ENCODE assay signal across 10 cellular contexts in genomic region chr18:63106727-63107126, GRCh38.
A peak's percentile ranks its signal among the peaks of the same experiment; 100 is the strongest.
DNase-seq lines count a peak whose midpoint lies in the region; ATAC-seq and TF ChIP-seq lines count a peak whose summit lies in the region.
"Had no signal": no experiment of that assay in that cellular context is flagged by ENCODE, and none has a peak within 500 bp of the region (broad histone marks: within the 10 kb centered on the region; RNA-seq: fewer than 3 reads in every experiment).

No MANE protein-coding gene starts in this region.

- peaks cover 5% of the 10 kb centered on the region for H3K36me3 Mint-ChIP-seq in activated CD4-positive, alpha-beta T cell treated with anti-CD3 and anti-CD28 coated beads, Interleukin-2, amount 10 ng/mL, durations not matched to agents 24 days and 14 days (ENCODE audit: low read depth)
- no peaks in the 10 kb centered on the region for H3K36me3 Mint-ChIP-seq in osteocyte (ENCODE audit: unreplicated experiment)

- no peak overlapping the region for H2AFZ ChIP-seq in OCI-LY7 (ENCODE audit: low read length)

- ATAC-seq in GM21786 (IDR thresholded peaks at IDR 0.05; ENCODE audit: unreplicated experiment) (peak; percentile 36), HG03442 (IDR thresholded peaks at IDR 0.05; ENCODE audit: unreplicated experiment) (peak; percentile 29)

- peaks cover 9% of the 10 kb centered on the region for H3K9me3 Mint-ChIP-seq in activated CD4-positive, alpha-beta T cell treated with anti-CD3 and anti-CD28 coated beads, Interleukin-2, amount 10 ng/mL, durations not matched to agents 24 days and 14 days
- peaks cover 4% of the 10 kb centered on the region for H3K9me3 Mint-ChIP-seq in osteocyte (ENCODE audit: unreplicated experiment)

- no peaks in the 10 kb centered on the region for H3K79me2 ChIP-seq in OCI-LY7 (ENCODE audit: insufficient read depth, low read depth, low read length)

- H3K4me1 ChIP-seq in OCI-LY7 (ENCODE audit: insufficient read depth, low read length, poor library complexity, severe bottlenecking): no peaks in the 10 kb centered on the region
- H3K4me1 ChIP-seq in right atrium auricular region: peaks cover 0 to 4% of the 10 kb centered on the region in 2 donors

- no peaks in the 10 kb centered on the region for H3K36me3 ChIP-seq in OCI-LY7 (ENCODE audit: insufficient read depth, low read length)
- H3K36me3 ChIP-seq in right atrium auricular region: no peaks in the 10 kb centered on the region

- no peak overlapping the region for H3K4me3 ChIP-seq in OCI-LY7 (ENCODE audit: low read depth, low read length, poor library complexity, severe bottlenecking)
- no peak overlapping the region for H3K4me3 ChIP-seq in right atrium auricular region

- peak; percentile 68 for DNase-seq in activated CD4-positive, alpha-beta T cell treated with anti-CD3 and anti-CD28 coated beads, Interleukin-2, amount 10 ng/mL, durations not matched to agents 24 days and 14 days
- no peak for DNase-seq in activated CD4-positive, alpha-beta T cell treated with anti-CD3 and anti-CD28 coated beads for 1 hour
- DNase-seq in osteocyte (ENCODE audit: extremely low spot score, unreplicated experiment): peak; percentile 15
- DNase-seq in SIG-M5 treated with dmso at 0.1 percent for 504 hours (lab: John Stamatoyannopoulos, UW; ENCODE audit: unreplicated experiment): no peak
- no peak for DNase-seq in OCI-LY7 (ENCODE audit: low spot score)
- DNase-seq in right atrium auricular region (ENCODE audit: low spot score): no peak

- H3K4me1 Mint-ChIP-seq in activated CD4-positive, alpha-beta T cell treated with anti-CD3 and anti-CD28 coated beads, Interleukin-2, amount 10 ng/mL, durations not matched to agents 24 days and 14 days: peaks cover 38% of the 10 kb centered on the region
- peaks cover 18% of the 10 kb centered on the region for H3K4me1 Mint-ChIP-seq in osteocyte (ENCODE audit: unreplicated experiment)

- BruUV-seq in OCI-LY7 (replicated peaks; lab: Mats Ljungman, UMichigan): no TSS peak

- intact Hi-C loops in activated CD4-positive, alpha-beta T cell treated with anti-CD3 and anti-CD28 coated beads, Interleukin-2, amount 10 ng/mL, durations not matched to agents 24 days and 14 days (cut with micrococcal nuclease): loop anchor here (1.0 to 5.0 kb wide), 3 partner anchors 8 to 316 kb away; partner anchors contain the start of gene VPS4B
- intact Hi-C loops in OCI-LY7 (cut with micrococcal nuclease; ENCODE audit: unreplicated experiment): no loop called here

- H3K27ac ChIP-seq in OCI-LY7 (ENCODE audit: low read depth, low read length, poor library complexity, severe bottlenecking) (no peak overlapping the region), right atrium auricular region (no peak overlapping the region)
- H3K27ac ChIP-seq: RWPE1 had no signal

- no peak overlapping the region for H3K4me2 ChIP-seq in OCI-LY7 (ENCODE audit: low read length)

- CTCF ChIA-PET in OCI-LY7 (lab: Charles Lee; ENCODE audit: unreplicated experiment): no interaction called here

- peaks cover 7% of the 10 kb centered on the region for H3K27me3 Mint-ChIP-seq in activated CD4-positive, alpha-beta T cell treated with anti-CD3 and anti-CD28 coated beads, Interleukin-2, amount 10 ng/mL, durations not matched to agents 24 days and 14 days
- H3K27me3 Mint-ChIP-seq in osteocyte (ENCODE audit: unreplicated experiment): no peaks in the 10 kb centered on the region

- TF ChIP-seq CTCF in osteocyte (IDR thresholded peaks at IDR 0.05): no peak
- no peak for TF ChIP-seq CTCF in OCI-LY7 (conservative IDR thresholded peaks at IDR 0.05; ENCODE audit: low read length)
- no peak for TF ChIP-seq CTCF in right atrium auricular region (IDR thresholded peaks at IDR 0.05)

- no peaks in the 10 kb centered on the region for H3K27me3 ChIP-seq in right atrium auricular region

- no peaks in the 10 kb centered on the region for H4K20me1 ChIP-seq in OCI-LY7 (ENCODE audit: insufficient read depth, low read length)

- H3K9me2 ChIP-seq in OCI-LY7 (ENCODE audit: insufficient read depth, low read length): no peaks in the 10 kb centered on the region

- POLR2A ChIA-PET in OCI-LY7 (lab: Charles Lee): interaction anchor here (0.6 kb wide), 1 partner anchor 1303 kb away, joined by 3 read pairs; no protein-coding TSS in a partner anchor

- H3K27ac Mint-ChIP-seq in activated CD4-positive, alpha-beta T cell treated with anti-CD3 and anti-CD28 coated beads, Interleukin-2, amount 10 ng/mL, durations not matched to agents 24 days and 14 days: peak overlapping the region; percentile 86
- no peak overlapping the region for H3K27ac Mint-ChIP-seq in osteocyte (ENCODE audit: unreplicated experiment)

- H3K9me3 ChIP-seq in OCI-LY7 (ENCODE audit: low read length) (no peaks in the 10 kb centered on the region), right atrium auricular region (no peaks in the 10 kb centered on the region)

- peak overlapping the region; percentile 70 for H3K4me3 Mint-ChIP-seq in activated CD4-positive, alpha-beta T cell treated with anti-CD3 and anti-CD28 coated beads, Interleukin-2, amount 10 ng/mL, durations not matched to agents 24 days and 14 days
- no peak overlapping the region for H3K4me3 Mint-ChIP-seq in osteocyte (ENCODE audit: unreplicated experiment)
- H3K4me3 Mint-ChIP-seq: neural crest cell had no signal

Comparison
In these comparisons a context has a peak if more than half of its experiments do, and no peak if none do; other contexts are left out.
1. DNase-seq: peak in activated CD4-positive, alpha-beta T cell treated with anti-CD3 and anti-CD28 coated beads, Interleukin-2, amount 10 ng/mL, durations not matched to agents 24 days and 14 days (single experiment) and osteocyte (single experiment); none in activated CD4-positive, alpha-beta T cell treated with anti-CD3 and anti-CD28 coated beads for 1 hour (single experiment), SIG-M5 treated with dmso at 0.1 percent for 504 hours (single experiment), OCI-LY7 (single experiment) and right atrium auricular region (single experiment).